21 cellular contexts compared by ENCODE assay signal in genomic region chr20:53559816-53560215, GRCh38.
"Had no signal": no experiment of that assay in that cellular context is flagged by ENCODE, and none has a peak within 500 bp of the region (broad histone marks: within the 10 kb centered on the region; RNA-seq: fewer than 3 reads in every experiment).

No MANE protein-coding gene starts in this region.

- H3K9me3 ChIP-seq: adrenal gland, colonic mucosa, lower lobe of right lung, right atrium auricular region, testis, upper lobe of right lung had no signal

- H3K9me3 Mint-ChIP-seq: activated T-helper 2 cell treated with anti-CD3 and anti-CD28 coated beads, Interferon-gamma antibody, Interleukin-2, Interleukin-4, amounts not matched to agents 10 μg/mL and 5 μg/mL and 100 μg/mL, durations not matched to agents 14 hours and 24 hours and 36 hours; nephron progenitor cell; stimulated activated naive CD8-positive, alpha-beta T cell treated with anti-CD3 and anti-CD28 coated beads, Interleukin-15, amount 100 ng/mL, for 72 hours; T-cell had no signal

- H3K4me1 ChIP-seq: adrenal gland, colonic mucosa, lower lobe of right lung, right atrium auricular region, upper lobe of right lung had no signal

- H3K4me3 Mint-ChIP-seq: nephron progenitor cell; stimulated activated naive CD8-positive, alpha-beta T cell treated with anti-CD3 and anti-CD28 coated beads, Interleukin-15, amount 100 ng/mL, for 72 hours; T-cell had no signal

- H3K4me3 ChIP-seq: adrenal gland, colonic mucosa, lower lobe of right lung, right atrium auricular region, skin epidermis, testis, upper lobe of right lung had no signal

- ATAC-seq: activated CD4-positive, CD25-positive, alpha-beta regulatory T cell treated with anti-CD3 and anti-CD28 coated beads, Interleukin-2, amount 50 U/mL, for 24 hours; left cardiac atrium; lower lobe of right lung; stimulated activated naive CD8-positive, alpha-beta T cell treated with anti-CD3 and anti-CD28 coated beads, Interleukin-15, amount 100 ng/mL, for 72 hours; T-cell; upper lobe of right lung had no signal

- H3K27ac Mint-ChIP-seq: activated T-helper 2 cell treated with anti-CD3 and anti-CD28 coated beads, Interferon-gamma antibody, Interleukin-2, Interleukin-4, amounts not matched to agents 10 μg/mL and 5 μg/mL and 100 μg/mL, durations not matched to agents 14 hours and 24 hours and 36 hours had no signal

- H3K27me3 Mint-ChIP-seq: progenitor cell of endocrine pancreas; stimulated activated naive CD8-positive, alpha-beta T cell treated with anti-CD3 and anti-CD28 coated beads, Interleukin-15, amount 100 ng/mL, for 72 hours; T-cell had no signal

- H3K36me3 ChIP-seq: adrenal gland, colonic mucosa, right atrium auricular region had no signal

- H3K27ac ChIP-seq: adrenal gland, colonic mucosa, lower lobe of right lung, right atrium auricular region, skin epidermis, testis, upper lobe of right lung had no signal

- H3K27me3 ChIP-seq: adrenal gland, colonic mucosa, right atrium auricular region, testis, upper lobe of right lung had no signal

- DNase-seq: activated CD4-positive, alpha-beta T cell treated with anti-CD3 and anti-CD28 coated beads, Interleukin-2, amount 50 U/mL, for 1 hour; activated naive CD4-positive, alpha-beta T cell treated with anti-CD3 and anti-CD28 coated beads, Interleukin-2, amount 50 U/mL, for 16 hours; adrenal gland; colonic mucosa; effector CD8-positive, alpha-beta T cell; left cardiac atrium; lower lobe of right lung; nephron progenitor cell; occipital lobe; stimulated activated CD4-positive, alpha-beta T cell treated with anti-CD3 and anti-CD28 coated beads, Interleukin-15, amount 100 ng/mL, for 24 hours; stimulated activated CD4-positive, alpha-beta T cell treated with anti-CD3 and anti-CD28 coated beads, Interleukin-4, amount 100 ng/mL, for 1 hour; stimulated activated naive CD8-positive, alpha-beta T cell treated with anti-CD3 and anti-CD28 coated beads, Interleukin-15, amount 100 ng/mL, for 72 hours; T-cell; T1000; testis; upper lobe of right lung had no signal
